Comparison of ENCODE assay signal across 21 cellular contexts in genomic region chr13:24100152-24100551, GRCh38.
DNase-seq lines count a peak whose midpoint lies in the region; ATAC-seq, FAIRE-seq and TF ChIP-seq lines count a peak whose summit lies in the region.
"Had no signal": no experiment of that assay in that cellular context is flagged by ENCODE, and none has a peak within 500 bp of the region (broad histone marks: within the 10 kb centered on the region; RNA-seq: fewer than 3 reads in every experiment).

No MANE protein-coding gene starts in this region.

- H3K9me3 Mint-ChIP-seq in Calu3 (ENCODE audit: low read depth, unreplicated experiment) (no peaks in the 10 kb centered on the region), GM23338 (no peaks in the 10 kb centered on the region)
- H3K9me3 Mint-ChIP-seq: CD8-positive, alpha-beta memory T cell had no signal

- H3K79me2 ChIP-seq in GM23338 (replicated peaks; ENCODE audit: insufficient read depth), result no peaks in the 10 kb centered on the region

- H3K4me1 ChIP-seq in GM23338 (ENCODE audit: insufficient read depth), result peaks cover 5% of the 10 kb centered on the region; the same call in 1 of the 2 replicates
- no peaks in the 10 kb centered on the region for H3K4me1 ChIP-seq in pancreas
- H3K4me1 ChIP-seq: BE2C had no signal

- no peaks in the 10 kb centered on the region for H3K9me2 ChIP-seq in GM23338 (ENCODE audit: insufficient read depth)

- no peaks in the 10 kb centered on the region for H3K9me3 ChIP-seq in pancreas
- H3K9me3 ChIP-seq: BE2C had no signal

- CTCF ChIA-PET in Calu3 (lab: Charles Lee), result interaction anchor here (1.7 kb wide), 1 partner anchor 47 kb away, joined by 4 read pairs; no protein-coding TSS in a partner anchor

- H3K4me3 ChIP-seq in GM23338, result no peak overlapping the region
- H3K4me3 ChIP-seq in pancreas, result no peak overlapping the region

- ATAC-seq in GM23338, result no peak
- ATAC-seq in pancreas, result peak in 3 of 4 donors; percentile 17 to 40 (median 24)
- ATAC-seq in left cardiac atrium, result no peak

- H3K27me3 Mint-ChIP-seq in Calu3 (ENCODE audit: unreplicated experiment) (no peaks in the 10 kb centered on the region), GM23338 (ENCODE audit: insufficient read depth, low read depth, poor library complexity) (peaks cover 3% of the 10 kb centered on the region)

- 69 to 79% methylated on average over 3 of the region's 3 CpGs for WGBS in pancreas, 2 donors

- BruUV-seq in Calu3 (replicated peaks; lab: Mats Ljungman, UMichigan), result no TSS peak

- FAIRE-seq in pancreas (lab: Jason Lieb, UNC), result no peak
- FAIRE-seq: A204.1, D721Med, GM12892, GM18507 had no signal

- no peaks in the 10 kb centered on the region for H3F3A ChIP-seq in GM23338 (replicated peaks; ENCODE audit: low read depth)

- no peaks in the 10 kb centered on the region for H3K27me3 ChIP-seq in GM23338 (ENCODE audit: insufficient read depth)
- H3K27me3 ChIP-seq in pancreas, result no peaks in the 10 kb centered on the region

- H3K27ac Mint-ChIP-seq in Calu3 (ENCODE audit: unreplicated experiment), result peak overlapping the region; percentile 23
- no peak overlapping the region for H3K27ac Mint-ChIP-seq in GM23338
- H3K27ac Mint-ChIP-seq: CD4-positive, CD25-positive, alpha-beta regulatory T cell; H9 had no signal

- TF ChIP-seq CTCF in Calu3 (IDR thresholded peaks at IDR 0.05; ENCODE audit: unreplicated experiment), result no peak
- TF ChIP-seq CTCF in GM23338 (conservative IDR thresholded peaks at IDR 0.05; ENCODE audit: low read depth in 2 of 2), result no peak
- no peak for TF ChIP-seq CTCF in pancreas (IDR thresholded peaks at IDR 0.05)

- intact Hi-C loops in Calu3 (cut with micrococcal nuclease; ENCODE audit: unreplicated experiment), result no loop called here
- intact Hi-C loops in pancreas (cut with DNase I), result no loop called here
- intact Hi-C loops in left cardiac atrium (cut with DNase I), result no loop called here

- H3K36me3 ChIP-seq in GM23338 (ENCODE audit: insufficient read depth) (no peaks in the 10 kb centered on the region), pancreas (no peaks in the 10 kb centered on the region)
- H3K36me3 ChIP-seq: BE2C had no signal

- H3K36me3 Mint-ChIP-seq in Calu3 (ENCODE audit: insufficient read depth, unreplicated experiment), result no peaks in the 10 kb centered on the region
- no peaks in the 10 kb centered on the region for H3K36me3 Mint-ChIP-seq in GM23338 (ENCODE audit: low read depth)
- H3K36me3 Mint-ChIP-seq: CD4-positive, CD25-positive, alpha-beta regulatory T cell; CD8-positive, alpha-beta memory T cell had no signal

- peaks cover 30% of the 10 kb centered on the region for H3K4me1 Mint-ChIP-seq in Calu3 (ENCODE audit: low read depth, unreplicated experiment)
- peaks cover 19% of the 10 kb centered on the region for H3K4me1 Mint-ChIP-seq in GM23338

- peak overlapping the region; percentile 5; the same call in 1 of the 2 replicates for H2AFZ ChIP-seq in GM23338

- H3K4me2 ChIP-seq in GM23338, result no peak overlapping the region

- H3K27ac ChIP-seq in GM23338 (ENCODE audit: low read depth), result no peak overlapping the region
- no peak overlapping the region for H3K27ac ChIP-seq in pancreas

- DNase-seq in Calu3, result no peak
- no peak for DNase-seq in GM23338 (ENCODE audit: low spot score)
- peak; percentile 31 for DNase-seq in left kidney (ENCODE audit: low read depth, low spot score)
- no peak for DNase-seq in pancreas
- no peak for DNase-seq in left cardiac atrium
- no peak for DNase-seq in DMS114 treated with DMSO at 0.1 percent for 48 hours (lab: John Stamatoyannopoulos, UW; ENCODE audit: unreplicated experiment)
- DNase-seq: ACHN; BE2C; C1 segment of cervical spinal cord; CD4-positive, CD25-positive, alpha-beta regulatory T cell; CD8-positive, alpha-beta memory T cell; COR-L47; DMS153; DMS79; GDM1; GOT3; H9 had no signal

- H4K20me1 ChIP-seq in GM23338 (replicated peaks; ENCODE audit: insufficient read depth), result no peaks in the 10 kb centered on the region

- H3K4me3 Mint-ChIP-seq in Calu3 (ENCODE audit: low read depth, unreplicated experiment), result no peak overlapping the region
- no peak overlapping the region for H3K4me3 Mint-ChIP-seq in GM23338
- H3K4me3 Mint-ChIP-seq: CD8-positive, alpha-beta memory T cell; H9 had no signal

TF ChIP-seq in GM23338, 12 proteins besides CTCF, POLR2A, EP300 and RAD21 (continues in another document):
- TF ChIP-seq ZNF462 (CRISPR knock-in tag; IDR thresholded peaks at IDR 0.05) (no peak), EZH2phosphoT487 (IDR thresholded peaks at IDR 0.05; ENCODE audit: unreplicated experiment) (no peak), ETS1 (IDR thresholded peaks at IDR 0.05) (no peak)

Comparison
In these comparisons a context has a peak if more than half of its experiments do, and no peak if none do; other contexts are left out.
1. ATAC-seq: peak in pancreas (3 of 4); none in GM23338 (single experiment) and left cardiac atrium (0 of 2).